24 cellular contexts compared by ENCODE assay signal in genomic region chr1:70284366-70284765, GRCh38.
"Had no signal": no experiment of that assay in that cellular context is flagged by ENCODE, and none has a peak within 500 bp of the region (broad histone marks: within the 10 kb centered on the region; RNA-seq: fewer than 3 reads in every experiment).

No MANE protein-coding gene starts in this region.

- H3K4me1 ChIP-seq: psoas muscle, right lobe of liver, stomach, transverse colon had no signal

- H3K36me3 ChIP-seq: neutrophil, right lobe of liver, thoracic aorta, transverse colon had no signal

- H2AFZ ChIP-seq: hepatocyte had no signal

- ATAC-seq: left colon, left ventricle myocardium superior, psoas muscle, right lobe of liver had no signal

- H3K4me1 Mint-ChIP-seq: naive B cell, nephron had no signal

- H3K9me3 ChIP-seq: esophagus squamous epithelium, neutrophil, psoas muscle, right lobe of liver, stomach, thoracic aorta, transverse colon had no signal

- DNase-seq: dorsolateral prefrontal cortex; effector memory CD4-positive, alpha-beta T cell; esophagus squamous epithelium; foreskin fibroblast; head of caudate nucleus; left colon; left ventricle myocardium superior; mesendoderm; naive B cell; psoas muscle; retina; right lobe of liver; stimulated activated CD4-positive, alpha-beta T cell treated with anti-CD3 and anti-CD28 coated beads, Interleukin-2, amount 100 ng/mL, for 24 hours; stimulated activated CD4-positive, alpha-beta T cell treated with anti-CD3 and anti-CD28 coated beads, Interleukin-4, amount 100 ng/mL, for 4 hours; stimulated activated naive CD4-positive, alpha-beta T cell; stomach; substantia nigra; transverse colon had no signal

- H3K27ac ChIP-seq: coronary artery, dorsolateral prefrontal cortex, hepatocyte, neutrophil, psoas muscle, right lobe of liver, stomach, thoracic aorta, transverse colon had no signal

- H3K4me2 ChIP-seq: hepatocyte had no signal

- H3K4me3 Mint-ChIP-seq: naive B cell, nephron had no signal

- H3K27ac Mint-ChIP-seq: nephron had no signal

- H3K9me3 Mint-ChIP-seq: naive B cell, nephron had no signal

- H3K27me3 Mint-ChIP-seq: naive B cell had no signal

- H3K4me3 ChIP-seq: coronary artery, dorsolateral prefrontal cortex, esophagus squamous epithelium, hepatocyte, lung, psoas muscle, right lobe of liver, stomach, thoracic aorta, transverse colon had no signal

- H3K27me3 ChIP-seq: dorsolateral prefrontal cortex, esophagus squamous epithelium, hepatocyte, neutrophil, right lobe of liver, stomach, transverse colon had no signal
